1 cellular context compared by ENCODE assay signal in genomic region chr17:47695664-47696376, GRCh38.
TF ChIP-seq lines count a peak whose summit lies in the region.

No MANE protein-coding gene starts in this region.

TF ChIP-seq in HepG2, 621 proteins besides CTCF, POLR2A, EP300 and RAD21:
- TF ChIP-seq ZNF224 (CRISPR knock-in tag; IDR thresholded peaks at IDR 0.05) = no peak
- peak; percentile 1 for TF ChIP-seq AGO2 (optimal IDR thresholded peaks at IDR 0.05; ENCODE audit: low read depth, low read length)
